Comparison of ENCODE assay signal across 8 cellular contexts in the genomic region with DNA sequence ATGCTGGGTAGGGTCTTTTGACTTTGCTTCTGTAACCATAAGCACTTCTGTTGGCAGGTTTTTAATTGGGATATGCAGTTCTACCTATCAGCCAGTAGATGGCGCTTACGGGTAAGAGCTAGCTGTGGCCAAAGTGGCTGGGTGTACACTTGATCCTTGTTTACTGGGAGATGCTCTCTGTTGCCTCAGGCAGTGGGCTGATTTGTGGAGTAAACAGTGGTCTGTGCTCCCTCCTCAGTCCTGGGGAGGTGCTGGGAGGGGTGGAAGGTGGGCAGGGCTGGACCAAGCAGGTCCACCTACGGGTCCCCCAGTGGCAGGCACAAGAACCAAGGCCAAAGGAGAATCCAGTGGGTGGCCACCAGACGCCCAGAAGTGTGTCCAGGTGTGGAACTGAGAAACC. TPM values are rescaled to one million over a fixed set of nuclear protein-coding genes. Genes with fewer than 3 reads are reported as not detected.
A peak's percentile ranks its signal among the peaks of the same experiment; 100 is the strongest.
DNase-seq lines count a peak whose midpoint lies in the region; ATAC-seq and TF ChIP-seq lines count a peak whose summit lies in the region.

No MANE protein-coding gene starts in this region.

- peaks cover 1% of the 10 kb centered on the region for H3K36me3 ChIP-seq in fibroblast of lung (ENCODE audit: control insufficient read depth, insufficient read depth, low read length)

- no peak overlapping the region for H3K4me3 ChIP-seq in Jurkat, Clone E6-1 (ENCODE audit: low read length)
- H3K4me3 ChIP-seq in fibroblast of lung (replicated peaks in 1 of 4; ENCODE audit: control extremely low read depth in 1 of 4, insufficient read depth in 1 of 4, low read depth in 3 of 4, low read length in 4 of 4): no peak overlapping the region

- H4K20me1 ChIP-seq in fibroblast of lung (ENCODE audit: control insufficient read depth, extremely low read depth, insufficient read depth, low read length): no peaks in the 10 kb centered on the region

- H3K4me1 Mint-ChIP-seq in activated CD4-positive, alpha-beta memory T cell treated with anti-CD3 and anti-CD28 coated beads, Interleukin-2, amount 10 ng/mL, durations not matched to agents 7 days and 5 days: no peaks in the 10 kb centered on the region
- no peaks in the 10 kb centered on the region for H3K4me1 Mint-ChIP-seq in activated CD4-positive, alpha-beta memory T cell treated with anti-CD3 and anti-CD28 coated beads for 36 hours (ENCODE audit: low read depth)
- peaks cover 4% of the 10 kb centered on the region for H3K4me1 Mint-ChIP-seq in T-helper 17 cell
- no peaks in the 10 kb centered on the region for H3K4me1 Mint-ChIP-seq in osteocyte (ENCODE audit: unreplicated experiment)

- no peak overlapping the region for H3K27ac Mint-ChIP-seq in activated CD4-positive, alpha-beta memory T cell treated with anti-CD3 and anti-CD28 coated beads, Interleukin-2, amount 10 ng/mL, durations not matched to agents 7 days and 5 days
- H3K27ac Mint-ChIP-seq in activated CD4-positive, alpha-beta memory T cell treated with anti-CD3 and anti-CD28 coated beads for 36 hours: no peak overlapping the region
- H3K27ac Mint-ChIP-seq in T-helper 17 cell (no peak overlapping the region), osteocyte (ENCODE audit: unreplicated experiment) (no peak overlapping the region)

- H3K4me2 ChIP-seq in fibroblast of lung (ENCODE audit: extremely low read depth, insufficient read depth, low read length): no peak overlapping the region

- CTCF ChIA-PET in activated CD4-positive, alpha-beta memory T cell treated with anti-CD3 and anti-CD28 coated beads, Interleukin-2, amount 10 ng/mL, durations not matched to agents 7 days and 5 days (lab: Charles Lee): interaction anchor here (1.0 to 2.1 kb wide), 7 partner anchors 15 to 239 kb away, joined by 3 to 16 read pairs (median 4); a partner anchor contains a TSS
- CTCF ChIA-PET in activated CD4-positive, alpha-beta memory T cell treated with anti-CD3 and anti-CD28 coated beads for 36 hours (lab: Charles Lee): interaction anchor here (0.8 to 2.8 kb wide), 10 partner anchors 10 to 600 kb away, joined by 3 to 37 read pairs (median 4); no protein-coding TSS in a partner anchor

- TF ChIP-seq CTCF in fibroblast of lung (conservative IDR thresholded peaks at IDR 0.05 in 1 of 2, IDR thresholded peaks at IDR 0.05 in 1 of 2; ENCODE audit: low read depth in 1 of 2, low read length in 2 of 2) (peak; percentile 64 to 81), osteocyte (IDR thresholded peaks at IDR 0.05) (peak; percentile 52)

- H3K27ac ChIP-seq in fibroblast of lung (ENCODE audit: insufficient read depth, low read length): no peak overlapping the region

- H3K36me3 Mint-ChIP-seq in activated CD4-positive, alpha-beta memory T cell treated with anti-CD3 and anti-CD28 coated beads, Interleukin-2, amount 10 ng/mL, durations not matched to agents 7 days and 5 days (ENCODE audit: low read depth): no peaks in the 10 kb centered on the region
- peaks cover 20% of the 10 kb centered on the region for H3K36me3 Mint-ChIP-seq in activated CD4-positive, alpha-beta memory T cell treated with anti-CD3 and anti-CD28 coated beads for 36 hours
- H3K36me3 Mint-ChIP-seq in T-helper 17 cell (ENCODE audit: low read depth) (peaks cover 2% of the 10 kb centered on the region), osteocyte (ENCODE audit: unreplicated experiment) (peaks cover 14% of the 10 kb centered on the region)

- peak; percentile 72 for ATAC-seq in T-helper 17 cell
- no peak for ATAC-seq in GM19467 (IDR thresholded peaks at IDR 0.05; ENCODE audit: unreplicated experiment)
- ATAC-seq in HG02759 (IDR thresholded peaks at IDR 0.05; ENCODE audit: unreplicated experiment): no peak

- peak; percentile 19 for DNase-seq in activated CD4-positive, alpha-beta memory T cell treated with anti-CD3 and anti-CD28 coated beads, Interleukin-2, amount 10 ng/mL, durations not matched to agents 7 days and 5 days
- DNase-seq in activated CD4-positive, alpha-beta memory T cell treated with anti-CD3 and anti-CD28 coated beads for 36 hours: no peak
- DNase-seq in Jurkat, Clone E6-1 (ENCODE audit: low read depth, low spot score): peak; percentile 49
- no peak for DNase-seq in T-helper 17 cell
- DNase-seq in fibroblast of lung (ENCODE audit: low read depth in 2 of 2): peak; percentile 8 to 49
- DNase-seq in osteocyte (ENCODE audit: extremely low spot score, unreplicated experiment): no peak

- H3K27me3 Mint-ChIP-seq in activated CD4-positive, alpha-beta memory T cell treated with anti-CD3 and anti-CD28 coated beads, Interleukin-2, amount 10 ng/mL, durations not matched to agents 7 days and 5 days: no peaks in the 10 kb centered on the region
- no peaks in the 10 kb centered on the region for H3K27me3 Mint-ChIP-seq in activated CD4-positive, alpha-beta memory T cell treated with anti-CD3 and anti-CD28 coated beads for 36 hours
- no peaks in the 10 kb centered on the region for H3K27me3 Mint-ChIP-seq in T-helper 17 cell
- no peaks in the 10 kb centered on the region for H3K27me3 Mint-ChIP-seq in osteocyte (ENCODE audit: unreplicated experiment)

- H3K4me1 ChIP-seq in fibroblast of lung (ENCODE audit: control insufficient read depth, extremely low read depth, insufficient read depth, low read length): no peaks in the 10 kb centered on the region

- no peak overlapping the region for H2AFZ ChIP-seq in fibroblast of lung (ENCODE audit: low read length)

- H3K4me3 Mint-ChIP-seq in activated CD4-positive, alpha-beta memory T cell treated with anti-CD3 and anti-CD28 coated beads, Interleukin-2, amount 10 ng/mL, durations not matched to agents 7 days and 5 days: no peak overlapping the region
- H3K4me3 Mint-ChIP-seq in activated CD4-positive, alpha-beta memory T cell treated with anti-CD3 and anti-CD28 coated beads for 36 hours: no peak overlapping the region
- H3K4me3 Mint-ChIP-seq in T-helper 17 cell: no peak overlapping the region
- H3K4me3 Mint-ChIP-seq in osteocyte (ENCODE audit: unreplicated experiment): no peak overlapping the region

- POLR2A ChIA-PET in activated CD4-positive, alpha-beta memory T cell treated with anti-CD3 and anti-CD28 coated beads, Interleukin-2, amount 10 ng/mL, durations not matched to agents 7 days and 5 days (lab: Charles Lee): no interaction called here
- POLR2A ChIA-PET in activated CD4-positive, alpha-beta memory T cell treated with anti-CD3 and anti-CD28 coated beads for 36 hours (lab: Charles Lee): no interaction called here

- peaks cover 41% of the 10 kb centered on the region for H3K79me2 ChIP-seq in fibroblast of lung (ENCODE audit: control insufficient read depth, insufficient read depth, low read length)

- no peaks in the 10 kb centered on the region for H3K9me3 ChIP-seq in T-helper 17 cell (ENCODE audit: control insufficient read depth, low read length, poor library complexity, severe bottlenecking)
- no peaks in the 10 kb centered on the region for H3K9me3 ChIP-seq in fibroblast of lung (ENCODE audit: control insufficient read depth, insufficient read depth, low read depth, low read length)

- H3K9ac ChIP-seq in fibroblast of lung (ENCODE audit: insufficient read depth, low read length): no peak overlapping the region

- intact Hi-C loops in activated CD4-positive, alpha-beta memory T cell treated with anti-CD3 and anti-CD28 coated beads for 36 hours (cut with micrococcal nuclease): no loop called here

- peaks cover 12% of the 10 kb centered on the region for H3K9me3 Mint-ChIP-seq in activated CD4-positive, alpha-beta memory T cell treated with anti-CD3 and anti-CD28 coated beads, Interleukin-2, amount 10 ng/mL, durations not matched to agents 7 days and 5 days
- H3K9me3 Mint-ChIP-seq in activated CD4-positive, alpha-beta memory T cell treated with anti-CD3 and anti-CD28 coated beads for 36 hours: peaks cover 29% of the 10 kb centered on the region
- H3K9me3 Mint-ChIP-seq in osteocyte (ENCODE audit: unreplicated experiment): peaks cover 16% of the 10 kb centered on the region

- H3K27me3 ChIP-seq in fibroblast of lung (ENCODE audit: control insufficient read depth, insufficient read depth, low read length): no peaks in the 10 kb centered on the region

RNA-seq across cellular contexts. Expression of a gene that starts 43.4 kb away (rescaled TPM):
- 1 to 10 TPM; 2.2 to 3.0 TPM for total RNA-seq in activated CD4-positive, alpha-beta memory T cell treated with anti-CD3 and anti-CD28 coated beads, Interleukin-2, amount 10 ng/mL, durations not matched to agents 7 days and 5 days
- total RNA-seq in activated CD4-positive, alpha-beta memory T cell treated with anti-CD3 and anti-CD28 coated beads for 36 hours: 1 to 10 TPM; 3.3 to 3.8 TPM
- polyA plus RNA-seq in Jurkat, Clone E6-1 (2012; ENCODE audit: insufficient read depth, insufficient read length): 6.9 TPM
- total RNA-seq in T-helper 17 cell (10 to 100 TPM in 1 of 2 donors, 1 to 10 TPM in 1; 6.8 to 17.0 TPM), fibroblast of lung (59.6 and 69.7 TPM in 2 replicates), osteocyte (6.5 and 8.4 TPM in 2 replicates)
- 26.1 and 53.8 TPM in 2 replicates for polyA plus RNA-seq in fibroblast of lung
- polyA plus RNA-seq in fibroblast of lung (2012): 20.3 and 38.7 TPM in 2 replicates
- polyA minus RNA-seq in fibroblast of lung (ENCODE audit: low replicate concordance): 20.2 and 23.6 TPM in 2 replicates

Comparison
In these comparisons a context has a peak if more than half of its experiments do, and no peak if none do; other contexts are left out.
1. DNase-seq: peak in activated CD4-positive, alpha-beta memory T cell treated with anti-CD3 and anti-CD28 coated beads, Interleukin-2, amount 10 ng/mL, durations not matched to agents 7 days and 5 days (single experiment), Jurkat, Clone E6-1 (single experiment) and fibroblast of lung (2 of 2); none in activated CD4-positive, alpha-beta memory T cell treated with anti-CD3 and anti-CD28 coated beads for 36 hours (single experiment), T-helper 17 cell (0 of 3) and osteocyte (single experiment).